In genomic region chr7:142478479-142479220, GRCh38 we compare ENCODE assay signal across 8 cellular contexts.
A peak's percentile ranks its signal among the peaks of the same experiment; 100 is the strongest.
DNase-seq lines count a peak whose midpoint lies in the region; ATAC-seq and TF ChIP-seq lines count a peak whose summit lies in the region.

No MANE protein-coding gene starts in this region.

- DNase-seq in AML-193 (lab: John Stamatoyannopoulos, UW), result peak; percentile 52 to 65
- DNase-seq in GM12865 (ENCODE audit: low read depth), result peak; percentile 50
- peak; percentile 36 for DNase-seq in HEK293T (ENCODE audit: extremely low spot score)
- DNase-seq in MG63, result peak; percentile 15
- DNase-seq in activated naive CD4-positive, alpha-beta T cell treated with anti-CD3 and anti-CD28 coated beads, Interleukin-2, amount 10 ng/mL, durations not matched to agents 7 days and 5 days, result peak; percentile 44
- DNase-seq in iPS DF 6.9 (ENCODE audit: low read depth, low spot score), result peak; percentile 45
- peak in 1 of 2 donors; percentile 37 for DNase-seq in stimulated activated naive CD8-positive, alpha-beta T cell treated with anti-CD3 and anti-CD28 coated beads, Interleukin-15, amount 100 ng/mL, for 72 hours
- DNase-seq in activated CD8-positive, alpha-beta memory T cell treated with anti-CD3 and anti-CD28 coated beads for 24 hours, result no peak

- peaks cover 75% of the 10 kb centered on the region for H3K4me1 Mint-ChIP-seq in activated naive CD4-positive, alpha-beta T cell treated with anti-CD3 and anti-CD28 coated beads, Interleukin-2, amount 10 ng/mL, durations not matched to agents 7 days and 5 days
- peaks cover 70% of the 10 kb centered on the region for H3K4me1 Mint-ChIP-seq in stimulated activated naive CD8-positive, alpha-beta T cell treated with anti-CD3 and anti-CD28 coated beads, Interleukin-15, amount 100 ng/mL, for 72 hours

- H3K4me3 ChIP-seq in GM12865 (ENCODE audit: low read depth, low read length) (no peak overlapping the region), MG63 (no peak overlapping the region), iPS DF 6.9 (ENCODE audit: low read length) (no peak overlapping the region)

- H3K36me3 Mint-ChIP-seq in activated naive CD4-positive, alpha-beta T cell treated with anti-CD3 and anti-CD28 coated beads, Interleukin-2, amount 10 ng/mL, durations not matched to agents 7 days and 5 days, result no peaks in the 10 kb centered on the region

- POLR2A ChIA-PET in HEK293T (lab: Yijun Ruan, JAX), result no interaction called here

- H3K4me1 ChIP-seq in iPS DF 6.9 (ENCODE audit: control insufficient read depth, insufficient read depth, low read length), result 0 out of 2 replicates have a peak, but pooled peaks cover 2% of the 10 kb centered on the region

- H3K36me3 ChIP-seq in MG63 (no peaks in the 10 kb centered on the region), iPS DF 6.9 (ENCODE audit: control insufficient read depth, insufficient read depth, low read length) (no peaks in the 10 kb centered on the region)

- H3K27ac ChIP-seq in iPS DF 6.9 (ENCODE audit: low read length), result no peak overlapping the region

- CTCF ChIA-PET in HEK293T (lab: Yijun Ruan, JAX), result interaction anchor here (0.9 to 1.5 kb wide), 9 partner anchors 10 to 155 kb away, joined by 3 to 6 read pairs (median 3); no protein-coding TSS in a partner anchor
- CTCF ChIA-PET in activated naive CD4-positive, alpha-beta T cell treated with anti-CD3 and anti-CD28 coated beads, Interleukin-2, amount 10 ng/mL, durations not matched to agents 7 days and 5 days (lab: Charles Lee), result interaction anchor here (0.6 to 21.6 kb wide), 20 partner anchors 8 to 332 kb away, joined by 3 to 523 read pairs (median 4); no protein-coding TSS in a partner anchor

- peak; percentile 69 for TF ChIP-seq CTCF in GM12865 (IDR thresholded peaks at IDR 0.05; ENCODE audit: insufficient read depth, low read depth, low read length, missing control alignments)

- H3K27ac Mint-ChIP-seq in activated naive CD4-positive, alpha-beta T cell treated with anti-CD3 and anti-CD28 coated beads, Interleukin-2, amount 10 ng/mL, durations not matched to agents 7 days and 5 days, result peak overlapping the region; percentile 17
- no peak overlapping the region for H3K27ac Mint-ChIP-seq in stimulated activated naive CD8-positive, alpha-beta T cell treated with anti-CD3 and anti-CD28 coated beads, Interleukin-15, amount 100 ng/mL, for 72 hours

- whole genome bisulfite sequencing in iPS DF 6.9 (ENCODE audit: insufficient coverage, insufficient read length), result no CpG with 5 or more reads among the region's 9 CpGs

- ATAC-seq in stimulated activated naive CD8-positive, alpha-beta T cell treated with anti-CD3 and anti-CD28 coated beads, Interleukin-15, amount 100 ng/mL, for 72 hours, result peak; percentile 39

- peaks cover 5% of the 10 kb centered on the region for H3K27me3 Mint-ChIP-seq in activated naive CD4-positive, alpha-beta T cell treated with anti-CD3 and anti-CD28 coated beads, Interleukin-2, amount 10 ng/mL, durations not matched to agents 7 days and 5 days
- no peaks in the 10 kb centered on the region for H3K27me3 Mint-ChIP-seq in stimulated activated naive CD8-positive, alpha-beta T cell treated with anti-CD3 and anti-CD28 coated beads, Interleukin-15, amount 100 ng/mL, for 72 hours

- H3K9me3 Mint-ChIP-seq in activated naive CD4-positive, alpha-beta T cell treated with anti-CD3 and anti-CD28 coated beads, Interleukin-2, amount 10 ng/mL, durations not matched to agents 7 days and 5 days, result no peaks in the 10 kb centered on the region
- H3K9me3 Mint-ChIP-seq in stimulated activated naive CD8-positive, alpha-beta T cell treated with anti-CD3 and anti-CD28 coated beads, Interleukin-15, amount 100 ng/mL, for 72 hours, result no peaks in the 10 kb centered on the region

- H3K9me3 ChIP-seq in MG63 (no peaks in the 10 kb centered on the region), iPS DF 6.9 (ENCODE audit: control insufficient read depth, insufficient read depth, low read length) (no peaks in the 10 kb centered on the region)

- peak overlapping the region; percentile 28 for H3K4me3 Mint-ChIP-seq in activated naive CD4-positive, alpha-beta T cell treated with anti-CD3 and anti-CD28 coated beads, Interleukin-2, amount 10 ng/mL, durations not matched to agents 7 days and 5 days
- H3K4me3 Mint-ChIP-seq in stimulated activated naive CD8-positive, alpha-beta T cell treated with anti-CD3 and anti-CD28 coated beads, Interleukin-15, amount 100 ng/mL, for 72 hours, result peak overlapping the region in 1 of 2 donors; percentile 69

- H3K27me3 ChIP-seq in MG63, result no peaks in the 10 kb centered on the region
- no peaks in the 10 kb centered on the region for H3K27me3 ChIP-seq in iPS DF 6.9 (ENCODE audit: control insufficient read depth, insufficient read depth, low read length)

TF ChIP-seq in HEK293T, 16 proteins besides CTCF, POLR2A, EP300 and RAD21:
- TF ChIP-seq FOXM1 (IDR thresholded peaks at IDR 0.05; ENCODE audit: borderline replicate concordance) (no peak), CTBP1 (IDR thresholded peaks at IDR 0.05; ENCODE audit: borderline replicate concordance) (no peak), FOXA1 (IDR thresholded peaks at IDR 0.05) (no peak), L3MBTL2 (conservative IDR thresholded peaks at IDR 0.05) (no peak)
